24 cellular contexts compared by ENCODE assay signal in genomic region chr2:234061624-234062257, GRCh38. TPM values are rescaled to one million over a fixed set of nuclear protein-coding genes. Genes with fewer than 3 reads are reported as not detected.
"Had no signal": no experiment of that assay in that cellular context is flagged by ENCODE, and none has a peak within 500 bp of the region (broad histone marks: within the 10 kb centered on the region; RNA-seq: fewer than 3 reads in every experiment).

No MANE protein-coding gene starts in this region.

- ATAC-seq: activated CD8-positive, alpha-beta T cell treated with anti-CD3 and anti-CD28 coated beads, Interleukin-2, amount 10 ng/mL, durations not matched to agents 7 days and 5 days; PC-3; WTC11 had no signal

- H3K4me3 Mint-ChIP-seq: activated CD8-positive, alpha-beta T cell treated with anti-CD3 and anti-CD28 coated beads, Interleukin-2, amount 10 ng/mL, durations not matched to agents 7 days and 5 days; activated naive CD8-positive, alpha-beta T cell treated with anti-CD3 and anti-CD28 coated beads, Interleukin-2, amount 10 ng/mL, durations not matched to agents 7 days and 5 days; T-helper 1 cell treated with Interleukin-12 subunit alpha and Interleukin-12 subunit beta and Interleukin-4 antibody, amounts not matched to agents 30 μg/mL and 1 μg/mL, for 36 hours; WTC11 had no signal

- H3K9me3 Mint-ChIP-seq: activated naive CD8-positive, alpha-beta T cell treated with anti-CD3 and anti-CD28 coated beads, Interleukin-2, amount 10 ng/mL, durations not matched to agents 7 days and 5 days; T-helper 1 cell treated with Interleukin-12 subunit alpha and Interleukin-12 subunit beta and Interleukin-4 antibody, amounts not matched to agents 30 μg/mL and 1 μg/mL, for 36 hours; WTC11 had no signal

- DNase-seq: activated CD4-positive, alpha-beta T cell treated with anti-CD3 and anti-CD28 coated beads for 48 hours; activated CD4-positive, alpha-beta T cell treated with anti-CD3 and anti-CD28 coated beads, Interleukin-2, amount 50 U/mL, for 4 hours; activated CD4-positive, CD25-positive, alpha-beta regulatory T cell treated with anti-CD3 and anti-CD28 coated beads, Interleukin-2, amount 50 U/mL, for 72 hours; activated CD8-positive, alpha-beta memory T cell treated with anti-CD3 and anti-CD28 coated beads, Interleukin-2, amount 50 U/mL, for 48 hours; activated CD8-positive, alpha-beta T cell treated with anti-CD3 and anti-CD28 coated beads, Interleukin-2, amount 10 ng/mL, durations not matched to agents 7 days and 5 days; activated naive CD4-positive, alpha-beta T cell treated with anti-CD3 and anti-CD28 coated beads, Interleukin-2, amount 50 U/mL, for 16 hours; activated naive CD8-positive, alpha-beta T cell treated with anti-CD3 and anti-CD28 coated beads, Interleukin-2, amount 10 ng/mL, durations not matched to agents 7 days and 5 days; activated T-cell treated with anti-CD3 and anti-CD28 coated beads, Interleukin-2, amount 50 U/mL, for 1 hour; adrenal gland; anterior cingulate cortex; caudate nucleus; Karpas-422; MM.1S; NCI-H1105; NCI-H1436 treated with DMSO at 0.1 percent for 48 hours; NCI-H187; NCI-H2081; NCI-H510A treated with DMSO at 0.1 percent for 48 hours; PC-3; SHP77 had no signal

- H3K4me3 ChIP-seq: adrenal gland, breast epithelium had no signal

- H3K27ac ChIP-seq: adrenal gland, breast epithelium had no signal

- H3K4me1 Mint-ChIP-seq: WTC11 had no signal

- H3K36me3 Mint-ChIP-seq: activated naive CD8-positive, alpha-beta T cell treated with anti-CD3 and anti-CD28 coated beads, Interleukin-2, amount 10 ng/mL, durations not matched to agents 7 days and 5 days; WTC11 had no signal

- H3K27ac Mint-ChIP-seq: activated CD8-positive, alpha-beta T cell treated with anti-CD3 and anti-CD28 coated beads, Interleukin-2, amount 10 ng/mL, durations not matched to agents 7 days and 5 days; activated naive CD8-positive, alpha-beta T cell treated with anti-CD3 and anti-CD28 coated beads, Interleukin-2, amount 10 ng/mL, durations not matched to agents 7 days and 5 days; T-helper 1 cell treated with Interleukin-12 subunit alpha and Interleukin-12 subunit beta and Interleukin-4 antibody, amounts not matched to agents 30 μg/mL and 1 μg/mL, for 36 hours; WTC11 had no signal

- H3K9me3 ChIP-seq: adrenal gland, breast epithelium had no signal

- H3K36me3 ChIP-seq: adrenal gland, breast epithelium had no signal

- H3K27me3 ChIP-seq: adrenal gland, breast epithelium had no signal

- H3K4me1 ChIP-seq: adrenal gland, breast epithelium had no signal

RNA-seq across cellular contexts. Expression of gene SPP2, which starts 11.2 kb away (rescaled TPM):
- total RNA-seq: activated CD8-positive, alpha-beta T cell treated with anti-CD3 and anti-CD28 coated beads, Interleukin-2, amount 10 ng/mL, durations not matched to agents 7 days and 5 days; activated naive CD8-positive, alpha-beta T cell treated with anti-CD3 and anti-CD28 coated beads, Interleukin-2, amount 10 ng/mL, durations not matched to agents 7 days and 5 days; adrenal gland; breast epithelium; PC-3; SK-MEL-5; WTC11 had no signal
- polyA plus RNA-seq: adrenal gland had no signal
